8 cellular contexts compared by ENCODE assay signal in the genomic region with DNA sequence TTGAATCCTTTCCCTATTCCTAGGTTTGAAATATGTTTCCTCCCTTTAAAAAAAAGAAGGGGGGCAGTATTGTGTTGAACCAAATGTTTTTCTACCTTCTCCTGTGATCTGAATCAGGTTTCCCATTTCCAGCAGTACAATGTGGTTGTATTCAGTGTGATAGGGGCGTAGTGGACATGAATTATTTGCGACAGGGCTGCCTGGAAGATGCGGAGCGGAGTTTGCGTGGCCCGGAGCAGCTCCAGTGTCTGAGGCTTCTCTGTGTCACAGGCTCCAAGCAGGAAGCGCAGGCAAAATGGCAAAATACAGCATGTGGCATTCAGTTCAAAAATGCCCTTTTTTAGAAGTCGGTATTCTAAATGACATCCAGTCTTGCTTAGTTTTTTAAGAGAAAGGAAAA.
A peak's percentile ranks its signal among the peaks of the same experiment; 100 is the strongest.
DNase-seq lines count a peak whose midpoint lies in the region; ATAC-seq and TF ChIP-seq lines count a peak whose summit lies in the region.

No MANE protein-coding gene starts in this region.

- no peak for TF ChIP-seq CTCF in GM12865 (IDR thresholded peaks at IDR 0.05; ENCODE audit: insufficient read depth, low read depth, low read length, missing control alignments)
- TF ChIP-seq CTCF in lower leg skin (IDR thresholded peaks at IDR 0.05), result no peak

- H3K4me1 ChIP-seq in duodenal mucosa (ENCODE audit: control insufficient read depth in 1 of 2, insufficient read depth in 2 of 2, low read length in 2 of 2), result peaks cover 23 to 31% of the 10 kb centered on the region in 2 donors

- intact Hi-C loops in lower leg skin (cut with DNase I; ENCODE audit: low total_unique reads), result no loop called here

- no peak for TF ChIP-seq POLR2A in lower leg skin (IDR thresholded peaks at IDR 0.05)

- peak overlapping the region; percentile 57 for H3K4me3 ChIP-seq in GM12865 (ENCODE audit: low read depth, low read length)
- peak overlapping the region; percentile 85 to 90 for H3K4me3 ChIP-seq in duodenal mucosa (ENCODE audit: low read depth in 1 of 2, low read length in 2 of 2)
- H3K4me3 ChIP-seq in lower leg skin (ENCODE audit: low read depth, poor library complexity, severe bottlenecking), result no peak overlapping the region

- DNase-seq in GM12865 (ENCODE audit: low read depth) (peak; percentile 89), NCI-H524 treated with DMSO at 0.1 percent for 48 hours (lab: John Stamatoyannopoulos, UW) (peak; percentile 78), lower leg skin (ENCODE audit: low spot score in 2 of 2) (peak; percentile 93 to 97)
- DNase-seq in activated CD4-positive, alpha-beta T cell treated with anti-CD3 and anti-CD28 coated beads, Interleukin-2, amount 50 U/mL, for 1 hour, result peak; percentile 66
- peak; percentile 65 to 68 for DNase-seq in stimulated activated CD4-positive, alpha-beta T cell treated with anti-CD3 and anti-CD28 coated beads, Interleukin-2, amount 100 ng/mL, for 48 hours

- H3K9ac ChIP-seq in duodenal mucosa (ENCODE audit: low read depth in 1 of 2, low read length in 2 of 2), result peak overlapping the region; percentile 56 to 75

- WGBS in lower leg skin, 2 donors, result 0% methylated on average over 8 of the region's 8 CpGs

- peak; percentile 31 for ATAC-seq in HG03439 (IDR thresholded peaks at IDR 0.05; ENCODE audit: unreplicated experiment)
- ATAC-seq in GM19452 (IDR thresholded peaks at IDR 0.05; ENCODE audit: unreplicated experiment), result no peak

- no peaks in the 10 kb centered on the region for H3K36me3 ChIP-seq in duodenal mucosa (ENCODE audit: control insufficient read depth in 1 of 2, insufficient read depth in 2 of 2, low read length in 2 of 2)

- H3K9me3 ChIP-seq in duodenal mucosa (ENCODE audit: control insufficient read depth in 1 of 2, low read length in 2 of 2), result no peaks in the 10 kb centered on the region

- peak overlapping the region; percentile 71 for H3K27ac ChIP-seq in duodenal mucosa (ENCODE audit: low read depth, low read length)

- H3K27me3 ChIP-seq in duodenal mucosa (ENCODE audit: control insufficient read depth in 1 of 2, insufficient read depth in 2 of 2, low read length in 2 of 2), result no peaks in the 10 kb centered on the region
